Comparison of ENCODE assay signal across 12 cellular contexts in the genomic region with DNA sequence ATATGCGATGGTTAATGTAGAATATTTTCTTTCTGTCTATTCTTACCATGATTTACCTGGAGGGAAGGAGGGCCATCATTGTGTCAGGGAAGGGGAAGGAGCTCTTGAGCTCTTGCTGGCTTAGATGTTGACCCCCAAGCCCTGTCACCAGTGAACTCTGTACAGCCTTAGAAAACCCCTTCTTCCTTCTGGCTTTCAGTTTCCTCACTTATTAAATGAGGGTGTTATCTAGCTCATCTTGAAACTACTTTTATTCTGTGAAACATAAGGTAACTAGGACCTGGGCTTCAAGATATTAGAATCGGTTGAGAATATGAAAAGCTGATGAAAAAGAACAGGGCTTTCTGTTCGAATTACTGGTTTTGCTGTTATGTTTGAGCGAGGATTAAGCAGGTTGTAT. TPM values are rescaled to one million over a fixed set of nuclear protein-coding genes. Genes with fewer than 3 reads are reported as not detected.
DNase-seq lines count a peak whose midpoint lies in the region; ATAC-seq and TF ChIP-seq lines count a peak whose summit lies in the region.
"Had no signal": no experiment of that assay in that cellular context is flagged by ENCODE, and none has a peak within 500 bp of the region (broad histone marks: within the 10 kb centered on the region; RNA-seq: fewer than 3 reads in every experiment).

No MANE protein-coding gene starts in this region.

- peaks cover 26 to 28% of the 10 kb centered on the region in 2 experiments for H3K36me3 ChIP-seq in SK-N-SH (replicated peaks in 1 of 2; ENCODE audit: control insufficient read depth in 1 of 2, insufficient read depth in 2 of 2, low read length in 1 of 2)

- H3K27ac Mint-ChIP-seq in WTC11: peak overlapping the region; percentile 88; the same call in 1 of the 2 replicates
- H3K27ac Mint-ChIP-seq: CD4-positive, CD25-positive, alpha-beta regulatory T cell had no signal

- 89% methylated on average over 4 of the region's 4 CpGs for whole genome bisulfite sequencing in SK-N-SH (ENCODE audit: low lambda C conversion rate)

- H3K9me2 ChIP-seq in SK-N-SH: no peaks in the 10 kb centered on the region

- H3K9me3 Mint-ChIP-seq in WTC11: no peaks in the 10 kb centered on the region
- H3K9me3 Mint-ChIP-seq: CD4-positive, CD25-positive, alpha-beta regulatory T cell had no signal

- H3K4me1 Mint-ChIP-seq in WTC11: peaks cover 48% of the 10 kb centered on the region

- DNase-seq in WTC11 (ENCODE audit: low spot score) (no peak), HT-29 (ENCODE audit: low spot score) (no peak), SK-N-SH (no peak), SHP77 treated with DMSO at 0.1 percent for 48 hours (lab: John Stamatoyannopoulos, UW) (no peak), RWPE1 (ENCODE audit: low spot score) (no peak)
- DNase-seq: CD4-positive, CD25-positive, alpha-beta regulatory T cell had no signal

- no peak for TF ChIP-seq RAD21 in SK-N-SH (IDR thresholded peaks at IDR 0.05; ENCODE audit: low read length)

- H3K4me2 ChIP-seq in SK-N-SH: no peak overlapping the region

- peaks cover 15% of the 10 kb centered on the region for H4K20me1 ChIP-seq in SK-N-SH (ENCODE audit: insufficient read depth)

- POLR2A ChIA-PET in WTC11 (lab: Charles Lee) (interaction anchor here (0.8 kb wide), 1 partner anchor 25 kb away, joined by 3 read pairs; no protein-coding TSS in a partner anchor), SK-N-SH (lab: Yijun Ruan, JAX) (no interaction called here), RWPE1 (lab: Yijun Ruan, JAX; ENCODE audit: low non-redundant PET) (no interaction called here)

- H3K79me2 ChIP-seq in SK-N-SH (ENCODE audit: insufficient read depth): peaks cover 70% of the 10 kb centered on the region

- H3K27ac ChIP-seq in SK-N-SH (ENCODE audit: low read depth in 2 of 2, low read length in 1 of 2) (no peak overlapping the region), RWPE1 (no peak overlapping the region)
- H3K27ac ChIP-seq: SK-N-MC had no signal

- no peaks in the 10 kb centered on the region for H3K27me3 Mint-ChIP-seq in WTC11 (ENCODE audit: low read depth)
- H3K27me3 Mint-ChIP-seq: CD4-positive, CD25-positive, alpha-beta regulatory T cell had no signal

- no peak for TF ChIP-seq EP300 in SK-N-SH (IDR thresholded peaks at IDR 0.05; ENCODE audit: borderline replicate concordance in 1 of 2, low read depth in 1 of 2, low read length in 1 of 2)

- peaks cover 11% of the 10 kb centered on the region for H3K36me3 Mint-ChIP-seq in WTC11

- no peak overlapping the region for H3K4me3 ChIP-seq in SK-N-SH (ENCODE audit: low read depth in 2 of 2, low read length in 1 of 2)
- H3K4me3 ChIP-seq: SK-N-MC had no signal

- H3K4me1 ChIP-seq in SK-N-SH (ENCODE audit: control insufficient read depth in 1 of 2, insufficient read depth in 2 of 2, low read depth in 1 of 2, low read length in 1 of 2): peaks cover 0 to 27% of the 10 kb centered on the region in 2 experiments; a peak in 3 of 4 replicates

- H3K4me3 Mint-ChIP-seq in WTC11: no peak overlapping the region

- CTCF ChIA-PET in WTC11 (lab: Charles Lee): no interaction called here
- CTCF ChIA-PET in SK-N-SH (lab: Yijun Ruan, JAX): no interaction called here
- CTCF ChIA-PET in RWPE1 (lab: Yijun Ruan, JAX): interaction anchor here (1.5 kb wide), 1 partner anchor 115 kb away, joined by 4 read pairs; no protein-coding TSS in a partner anchor

- TF ChIP-seq CTCF in WTC11 (IDR thresholded peaks at IDR 0.05): no peak
- TF ChIP-seq CTCF in SK-N-SH (IDR thresholded peaks at IDR 0.05): no peak
- no peak for TF ChIP-seq CTCF in RWPE1 (conservative IDR thresholded peaks at IDR 0.05; ENCODE audit: low read depth)

- ATAC-seq in GM18499 (IDR thresholded peaks at IDR 0.05; ENCODE audit: insufficient read depth, unreplicated experiment) (peak; percentile 78), GM19467 (IDR thresholded peaks at IDR 0.05; ENCODE audit: unreplicated experiment) (peak; percentile 72), HG02973 (IDR thresholded peaks at IDR 0.05; ENCODE audit: unreplicated experiment) (peak; percentile 94), WTC11 (no peak)

- no peak overlapping the region for H2AFZ ChIP-seq in SK-N-SH (ENCODE audit: low read depth)

- no peaks in the 10 kb centered on the region for H3K9me3 ChIP-seq in SK-N-SH

- H3F3A ChIP-seq in SK-N-SH (replicated peaks; ENCODE audit: insufficient read depth): peaks cover 8% of the 10 kb centered on the region

- no peak overlapping the region for H3K9ac ChIP-seq in SK-N-SH

- no peaks in the 10 kb centered on the region for H3K27me3 ChIP-seq in SK-N-SH (ENCODE audit: insufficient read depth)

TF ChIP-seq in WTC11, 78 proteins besides CTCF, POLR2A, EP300 and RAD21:
- TF ChIP-seq ELF4 (CRISPR knock-in tag; IDR thresholded peaks at IDR 0.05; ENCODE audit: low read depth) (no peak), KAT7 (CRISPR knock-in tag; IDR thresholded peaks at IDR 0.05; ENCODE audit: borderline replicate concordance) (no peak), ZNF416 (CRISPR knock-in tag; IDR thresholded peaks at IDR 0.05) (no peak)
- TF ChIP-seq, protein P1, sequence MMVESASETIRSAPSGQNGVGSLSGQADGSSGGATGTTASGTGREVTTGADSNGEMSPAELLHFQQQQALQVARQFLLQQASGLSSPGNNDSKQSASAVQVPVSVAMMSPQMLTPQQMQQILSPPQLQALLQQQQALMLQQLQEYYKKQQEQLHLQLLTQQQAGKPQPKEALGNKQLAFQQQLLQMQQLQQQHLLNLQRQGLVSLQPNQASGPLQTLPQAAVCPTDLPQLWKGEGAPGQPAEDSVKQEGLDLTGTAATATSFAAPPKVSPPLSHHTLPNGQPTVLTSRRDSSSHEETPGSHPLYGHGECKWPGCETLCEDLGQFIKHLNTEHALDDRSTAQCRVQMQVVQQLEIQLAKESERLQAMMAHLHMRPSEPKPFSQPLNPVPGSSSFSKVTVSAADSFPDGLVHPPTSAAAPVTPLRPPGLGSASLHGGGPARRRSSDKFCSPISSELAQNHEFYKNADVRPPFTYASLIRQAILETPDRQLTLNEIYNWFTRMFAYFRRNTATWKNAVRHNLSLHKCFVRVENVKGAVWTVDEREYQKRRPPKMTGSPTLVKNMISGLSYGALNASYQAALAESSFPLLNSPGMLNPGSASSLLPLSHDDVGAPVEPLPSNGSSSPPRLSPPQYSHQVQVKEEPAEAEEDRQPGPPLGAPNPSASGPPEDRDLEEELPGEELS (CRISPR knock-in tag; IDR thresholded peaks at IDR 0.05): no peak

TF ChIP-seq in SK-N-SH, 30 proteins besides CTCF, POLR2A, EP300 and RAD21:
- TF ChIP-seq NFIC (IDR thresholded peaks at IDR 0.05; ENCODE audit: borderline replicate concordance): no peak

RNA-seq across cellular contexts. Expression of gene UTS2B, which starts 25.1 kb away (rescaled TPM):
- 0.55 to 0.57 TPM in 2 of 3 replicates, not detected in the other for total RNA-seq in WTC11 (2021)
- 0.08 and 0.64 TPM in 2 replicates for total RNA-seq in HT-29 (2014; rRNA removed; shearing (Covaris generic))
- 0.03 and 0.23 TPM in 2 replicates for polyA plus RNA-seq in SK-N-SH (2012; rRNA removed)
- polyA plus RNA-seq in SK-N-SH (2012; cell fraction: cytosol; rRNA removed): 0.07 and 0.21 TPM in 2 replicates
- polyA plus RNA-seq in SK-N-SH (2012; cell fraction: nucleus; rRNA removed): 0.21 and 0.42 TPM in 2 replicates
- total RNA-seq: cardiac septum; CD4-positive, CD25-positive, alpha-beta regulatory T cell; H1 had no signal
- polyA plus RNA-seq: CD4-positive, CD25-positive, alpha-beta regulatory T cell; H1 had no signal

RNA-seq across cellular contexts. Expression of gene CCDC50, which starts 26.2 kb away (rescaled TPM):
- 31.6 to 35.4 TPM (median 33.1 TPM) in 3 replicates for total RNA-seq in WTC11 (2021)
- 27.9 and 42.2 TPM in 2 replicates for total RNA-seq in HT-29 (2014; rRNA removed; shearing (Covaris generic))
- polyA plus RNA-seq in SK-N-SH (2012; rRNA removed): 21.9 and 23.6 TPM in 2 replicates
- 28.2 and 33.5 TPM in 2 replicates for polyA plus RNA-seq in SK-N-SH (2012; cell fraction: cytosol; rRNA removed)
- polyA plus RNA-seq in SK-N-SH (2012; cell fraction: nucleus; rRNA removed): 15.1 and 22.2 TPM in 2 replicates
